In genomic region chr4:139760558-139760957, GRCh38 we compare ENCODE assay signal across 18 cellular contexts.
"Had no signal": no experiment of that assay in that cellular context is flagged by ENCODE, and none has a peak within 500 bp of the region (broad histone marks: within the 10 kb centered on the region; RNA-seq: fewer than 3 reads in every experiment).

No MANE protein-coding gene starts in this region.

- H3K4me3 ChIP-seq: coronary artery, dorsolateral prefrontal cortex, esophagus squamous epithelium, heart right ventricle, lower lobe of right lung, mucosa of descending colon had no signal

- H3K9me3 Mint-ChIP-seq: mesothelial cell of epicardium had no signal

- H3K9me3 ChIP-seq: esophagus squamous epithelium, heart right ventricle, lower lobe of right lung, mucosa of descending colon had no signal

- H3K27ac Mint-ChIP-seq: mesothelial cell of epicardium had no signal

- H3K27me3 ChIP-seq: dorsolateral prefrontal cortex, esophagus squamous epithelium, heart right ventricle had no signal

- H3K36me3 Mint-ChIP-seq: mesothelial cell of epicardium had no signal

- ATAC-seq: heart right ventricle, left cardiac atrium, left ventricle myocardium superior, lower lobe of right lung, mucosa of descending colon had no signal

- H3K27ac ChIP-seq: coronary artery, epithelial cell of prostate, esophagus squamous epithelium had no signal

- H3K36me3 ChIP-seq: esophagus squamous epithelium, heart right ventricle, lower lobe of right lung had no signal

- DNase-seq: dermis blood vessel endothelial cell; dorsolateral prefrontal cortex; effector CD4-positive, alpha-beta T cell; effector memory CD4-positive, alpha-beta T cell; esophagus squamous epithelium; foreskin fibroblast; glutamatergic neuron; head of caudate nucleus; heart right ventricle; hippocampal formation; left cardiac atrium; left ventricle myocardium superior; lower lobe of right lung; mesenchymal stem cell; mucosa of descending colon had no signal

- H3K4me3 Mint-ChIP-seq: mesothelial cell of epicardium had no signal
